Comparison of ENCODE assay signal across 28 cellular contexts in the genomic region with DNA sequence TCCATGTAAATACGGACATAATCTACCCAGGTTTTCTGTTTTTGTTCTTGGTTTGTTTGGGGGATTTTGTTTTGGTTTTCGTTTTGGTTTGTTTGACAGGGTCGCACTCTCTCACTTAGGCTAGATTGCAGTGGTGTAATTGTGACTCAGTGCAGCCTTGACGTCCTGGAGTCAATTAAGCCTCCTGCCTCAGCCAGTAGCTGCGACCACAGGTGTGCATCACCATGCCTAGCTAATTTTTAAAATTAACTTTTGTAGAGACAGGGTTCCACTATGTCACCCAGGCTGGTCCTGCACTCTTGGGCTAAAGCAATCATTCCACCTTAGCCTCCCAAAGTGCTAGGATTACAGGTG. TPM values are rescaled to one million over a fixed set of nuclear protein-coding genes. Genes with fewer than 3 reads are reported as not detected.
A peak's percentile ranks its signal among the peaks of the same experiment; 100 is the strongest.
DNase-seq lines count a peak whose midpoint lies in the region; ATAC-seq, FAIRE-seq and TF ChIP-seq lines count a peak whose summit lies in the region.
"Had no signal": no experiment of that assay in that cellular context is flagged by ENCODE, and none has a peak within 500 bp of the region (broad histone marks: within the 10 kb centered on the region; RNA-seq: fewer than 3 reads in every experiment).

No MANE protein-coding gene starts in this region.

- ATAC-seq in GM19463 (IDR thresholded peaks at IDR 0.05; ENCODE audit: unreplicated experiment) (peak; percentile 59), HG03432 (IDR thresholded peaks at IDR 0.05; ENCODE audit: unreplicated experiment) (peak; percentile 48), GM12878 (peak; percentile 78)

- H3K36me3 ChIP-seq in ACC112 (ENCODE audit: insufficient read depth, low read length), result no peaks in the 10 kb centered on the region
- H3K36me3 ChIP-seq in GM12878 (ENCODE audit: control insufficient read depth in 2 of 2, insufficient read depth in 2 of 2, low read length in 1 of 2), result no peaks in the 10 kb centered on the region
- no peaks in the 10 kb centered on the region for H3K36me3 ChIP-seq in mammary epithelial cell (ENCODE audit: insufficient read depth, low read length)
- no peaks in the 10 kb centered on the region for H3K36me3 ChIP-seq in OCI-LY7 (ENCODE audit: insufficient read depth, low read length)
- H3K36me3 ChIP-seq: BLaER1 had no signal

- SMC1A ChIA-PET in GM12878 (lab: Charles Lee; ENCODE audit: uncharacterized antibody, unreplicated experiment), result interaction anchor here (1.0 kb wide), 1 partner anchor 13 kb away, joined by 3 read pairs; no protein-coding TSS in a partner anchor

- TF ChIP-seq EP300 in GM12878 (IDR thresholded peaks at IDR 0.05; ENCODE audit: borderline replicate concordance in 1 of 2, control insufficient read depth in 1 of 2, low read depth in 2 of 2, low read length in 2 of 2), result no peak

- TF ChIP-seq POLR2A in GM12878 (IDR thresholded peaks at IDR 0.05; ENCODE audit: low read depth, low read length) (no peak), H54 (IDR thresholded peaks at IDR 0.05; ENCODE audit: low read depth, low read length) (no peak)

- POLR2A ChIA-PET in GM12878 (lab: Charles Lee), result no interaction called here
- POLR2A ChIA-PET in OCI-LY7 (lab: Charles Lee), result interaction anchor here (0.5 kb wide), 1 partner anchor 120 kb away, joined by 3 read pairs; no protein-coding TSS in a partner anchor

- dilution Hi-C loops in mammary epithelial cell (cut with HindIII; ENCODE audit: low sequenced_read_pairs), result no loop called here

- TF ChIP-seq CTCF in GM12878 (IDR thresholded peaks at IDR 0.05 in 2 of 3, conservative IDR thresholded peaks at IDR 0.05 in 1 of 3; ENCODE audit: control insufficient read depth in 2 of 3, extremely low read depth in 1 of 3, insufficient read depth in 1 of 3, low read depth in 3 of 3, low read length in 3 of 3) (no peak), mammary epithelial cell (conservative IDR thresholded peaks at IDR 0.05 in 1 of 2, IDR thresholded peaks at IDR 0.05 in 1 of 2; ENCODE audit: extremely low read depth in 1 of 2, insufficient read depth in 1 of 2, low read depth in 1 of 2, low read length in 2 of 2) (no peak), OCI-LY7 (conservative IDR thresholded peaks at IDR 0.05; ENCODE audit: low read length) (no peak)

- no peaks in the 10 kb centered on the region for H3K79me2 ChIP-seq in ACC112 (ENCODE audit: control insufficient read depth, insufficient read depth, low read length, unreplicated experiment)
- H3K79me2 ChIP-seq in GM12878 (ENCODE audit: control insufficient read depth, insufficient read depth, low read length), result no peaks in the 10 kb centered on the region
- H3K79me2 ChIP-seq in mammary epithelial cell (ENCODE audit: insufficient read depth, low read length), result no peaks in the 10 kb centered on the region
- H3K79me2 ChIP-seq in OCI-LY7 (ENCODE audit: insufficient read depth, low read depth, low read length), result no peaks in the 10 kb centered on the region

- H4K20me1 ChIP-seq in GM12878 (ENCODE audit: control insufficient read depth, insufficient read depth) (no peaks in the 10 kb centered on the region), mammary epithelial cell (ENCODE audit: insufficient read depth, low read length) (no peaks in the 10 kb centered on the region), OCI-LY7 (ENCODE audit: insufficient read depth, low read length) (no peaks in the 10 kb centered on the region)
- H4K20me1 ChIP-seq: BLaER1 had no signal

- H3K9ac ChIP-seq in GM12878 (ENCODE audit: control insufficient read depth, insufficient read depth, low read length), result no peak overlapping the region
- H3K9ac ChIP-seq in mammary epithelial cell (ENCODE audit: insufficient read depth, low read length), result no peak overlapping the region
- H3K9ac ChIP-seq: BLaER1 had no signal

- H2AFZ ChIP-seq in ACC112 (ENCODE audit: low read length, unreplicated experiment) (no peak overlapping the region), GM12878 (ENCODE audit: control insufficient read depth, low read depth, low read length) (no peak overlapping the region), mammary epithelial cell (ENCODE audit: low read depth, low read length) (no peak overlapping the region), OCI-LY7 (ENCODE audit: low read length) (no peak overlapping the region)

- no peaks in the 10 kb centered on the region for H3K9me3 ChIP-seq in GM12878 (replicated peaks; ENCODE audit: control insufficient read depth, insufficient read depth, low read length)
- no peaks in the 10 kb centered on the region for H3K9me3 ChIP-seq in mammary epithelial cell (replicated peaks; ENCODE audit: insufficient read depth, low read length)
- H3K9me3 ChIP-seq in OCI-LY7 (ENCODE audit: low read length), result no peaks in the 10 kb centered on the region
- H3K9me3 ChIP-seq: BLaER1 had no signal

- TF ChIP-seq RAD21 in GM12878 (IDR thresholded peaks at IDR 0.05; ENCODE audit: insufficient read depth, low read depth, low read length), result no peak

- CTCF ChIA-PET in GM12878 (lab: Yijun Ruan, JAX), result interaction anchor here (0.9 to 1.4 kb wide), 2 partner anchors 17 to 29 kb away, joined by 3 to 6 read pairs; no protein-coding TSS in a partner anchor
- CTCF ChIA-PET in mammary epithelial cell (lab: Charles Lee; ENCODE audit: low non-redundant PET), result no interaction called here
- CTCF ChIA-PET in OCI-LY7 (lab: Charles Lee; ENCODE audit: unreplicated experiment), result no interaction called here

- intact Hi-C loops in GM12878 (cut with micrococcal nuclease; ENCODE audit: unreplicated experiment) (no loop called here), mammary epithelial cell (cut with micrococcal nuclease) (no loop called here), OCI-LY7 (cut with micrococcal nuclease; ENCODE audit: unreplicated experiment) (no loop called here)

- H3K4me2 ChIP-seq in GM12878 (ENCODE audit: control insufficient read depth, insufficient read depth) (no peak overlapping the region), mammary epithelial cell (ENCODE audit: insufficient read depth, low read depth, low read length) (no peak overlapping the region), OCI-LY7 (ENCODE audit: low read length) (no peak overlapping the region)
- H3K4me2 ChIP-seq: BLaER1 had no signal

- DNase-seq in GM12878 (ENCODE audit: low read depth, low spot score), result no peak
- DNase-seq in H54 (ENCODE audit: insufficient read length, low spot score), result no peak
- no peak for DNase-seq in mammary epithelial cell
- no peak for DNase-seq in islet precursor cell
- DNase-seq in OCI-LY7 (ENCODE audit: low spot score), result no peak
- DNase-seq: CD4-positive, alpha-beta T cell; DMS53; EL; H7; KG1; NCI-H1048; NCI-H1417 treated with DMSO at 0.1 percent for 48 hours; NCI-H1694 treated with DMSO at 0.1 percent for 48 hours; NCI-H2081; NCI-H2227 treated with DMSO at 0.1 percent for 48 hours; NCI-H510A; NCI-H69; SIG-M5; T-helper 2 cell had no signal

- no peaks in the 10 kb centered on the region for H3K9me2 ChIP-seq in OCI-LY7 (ENCODE audit: insufficient read depth, low read length)

- 0% methylated on average over 5 of the region's 5 CpGs for WGBS in GM12878 (ENCODE audit: insufficient coverage, insufficient replicate concordance, low lambda C conversion rate, missing lambda C conversion rate)
- 88% methylated on average over 5 of the region's 5 CpGs for WGBS in mammary epithelial cell (ENCODE audit: low coverage, missing lambda C conversion rate)

- H3K27me3 ChIP-seq in ACC112 (ENCODE audit: insufficient read depth, low read length) (0 out of 2 replicates have a peak, but pooled peaks cover 2% of the 10 kb centered on the region), GM12878 (replicated peaks in 1 of 2; ENCODE audit: control insufficient read depth in 2 of 2, insufficient read depth in 2 of 2, low read length in 1 of 2) (no peaks in the 10 kb centered on the region), mammary epithelial cell (ENCODE audit: insufficient read depth, low read length) (peaks cover 3% of the 10 kb centered on the region)
- H3K27me3 ChIP-seq: BLaER1 had no signal

- BruUV-seq in GM12878 (replicated peaks; lab: Mats Ljungman, UMichigan) (no TSS peak), mammary epithelial cell (replicated peaks; lab: Mats Ljungman, UMichigan) (no TSS peak), OCI-LY7 (replicated peaks; lab: Mats Ljungman, UMichigan) (no TSS peak)

- H3K4me1 ChIP-seq in ACC112 (ENCODE audit: control insufficient read depth, insufficient read depth, low read length, unreplicated experiment) (peaks cover 3% of the 10 kb centered on the region), GM12878 (ENCODE audit: control insufficient read depth, insufficient read depth, low read length) (no peaks in the 10 kb centered on the region), mammary epithelial cell (ENCODE audit: insufficient read depth, low read length) (peaks cover 4% of the 10 kb centered on the region), OCI-LY7 (ENCODE audit: insufficient read depth, low read length, poor library complexity, severe bottlenecking) (no peaks in the 10 kb centered on the region)
- H3K4me1 ChIP-seq: BLaER1 had no signal

- H3K4me3 ChIP-seq in ACC112 (ENCODE audit: low read depth, low read length) (peak overlapping the region; percentile 10; the same call in 1 of the 2 replicates), GM12878 (no peak overlapping the region), mammary epithelial cell (replicated peaks in 1 of 3; ENCODE audit: insufficient read depth in 1 of 3, low read depth in 2 of 3, low read length in 3 of 3) (no peak overlapping the region), OCI-LY7 (ENCODE audit: low read depth, low read length, poor library complexity, severe bottlenecking) (no peak overlapping the region)
- H3K4me3 ChIP-seq: BLaER1, SK-N-MC had no signal

- in situ Hi-C loops in GM12878 (cut with MboI) (no loop called here), mammary epithelial cell (cut with MboI; ENCODE audit: low sequenced_read_pairs in 2 of 2) (no loop called here)

- H3K27ac ChIP-seq in ACC112 (ENCODE audit: low read depth, low read length) (peak overlapping the region; percentile 48), GM12878 (ENCODE audit: control insufficient read depth, insufficient read depth) (no peak overlapping the region), mammary epithelial cell (ENCODE audit: insufficient read depth, low read depth, low read length) (no peak overlapping the region), OCI-LY7 (ENCODE audit: low read depth, low read length, poor library complexity, severe bottlenecking) (no peak overlapping the region)
- H3K27ac ChIP-seq: BLaER1, SK-N-MC had no signal

- FAIRE-seq in GM12878 (lab: Jason Lieb, UNC), result no peak
- no peak for FAIRE-seq in H54 (lab: Jason Lieb, UNC)
- FAIRE-seq: D721Med, GM18507, RCC 7860 had no signal

- RAD21 ChIA-PET in GM12878 (lab: Charles Lee; ENCODE audit: unreplicated experiment), result no interaction called here

RNA-seq across cellular contexts. Expression of a gene that starts 37.8 kb away (rescaled TPM):
- not detected in 2 replicates for total RNA-seq in GM12878 (2013; cell fraction: nucleolus; rRNA removed)
- total RNA-seq in GM12878 (2014; rRNA removed), result not detected in 2 replicates
- not detected in 2 replicates for total RNA-seq in GM12878 (2014; rRNA removed; fragmentation: Illumina TruSeq; extraction: Trizol)
- not detected in 2 replicates for total RNA-seq in GM12878 (2021)
- polyA plus RNA-seq in GM12878 (2011; ENCODE audit: low read depth), result not detected
- not detected in 2 replicates for polyA plus RNA-seq in GM12878 (2011; rRNA removed)
- polyA plus RNA-seq in GM12878 (2011; cell fraction: cytosol; rRNA removed), result not detected in 2 replicates
- polyA plus RNA-seq in GM12878 (2011; cell fraction: nucleus; rRNA removed), result not detected in 2 replicates
- polyA plus RNA-seq in GM12878 (2012), result not detected in 2 replicates
- polyA plus RNA-seq in GM12878 (2014; fragmentation: Illumina TruSeq; extraction: Trizol), result not detected in 2 replicates
- polyA plus RNA-seq in GM12878 (2014; fragmentation: Nextera tagmentation; extraction: Ambion mirVana), result under 1 TPM in 1 of 2 experiments, not detected in 1; 0.02 TPM
- polyA plus RNA-seq in GM12878 (2014; rRNA removed), result not detected in 2 replicates
- polyA plus RNA-seq in GM12878 (2016; fragmentation: Nextera tagmentation; extraction: Ambion mirVana), result not detected
- not detected in 2 replicates for polyA minus RNA-seq in GM12878 (2011; rRNA and poly(A)+ RNA removed)
- polyA minus RNA-seq in GM12878 (2011; cell fraction: cytosol; rRNA and poly(A)+ RNA removed), result 0.52 TPM in 1 of 2 replicates, not detected in the other
- 0.19 and 0.73 TPM in 2 replicates for polyA minus RNA-seq in GM12878 (2011; cell fraction: nucleus; rRNA and poly(A)+ RNA removed)
- total RNA-seq in mammary epithelial cell, result not detected
- polyA plus RNA-seq in mammary epithelial cell, result not detected
- polyA minus RNA-seq in mammary epithelial cell, result not detected
- total RNA-seq in OCI-LY7 (2014; rRNA removed; shearing (Covaris generic)), result not detected in 2 replicates
- not detected in 2 replicates for total RNA-seq in OCI-LY7 (2022)
- total RNA-seq: A172; CD4-positive, alpha-beta T cell had no signal
